ENCODE assay signal across 1 cellular context in the genomic region with DNA sequence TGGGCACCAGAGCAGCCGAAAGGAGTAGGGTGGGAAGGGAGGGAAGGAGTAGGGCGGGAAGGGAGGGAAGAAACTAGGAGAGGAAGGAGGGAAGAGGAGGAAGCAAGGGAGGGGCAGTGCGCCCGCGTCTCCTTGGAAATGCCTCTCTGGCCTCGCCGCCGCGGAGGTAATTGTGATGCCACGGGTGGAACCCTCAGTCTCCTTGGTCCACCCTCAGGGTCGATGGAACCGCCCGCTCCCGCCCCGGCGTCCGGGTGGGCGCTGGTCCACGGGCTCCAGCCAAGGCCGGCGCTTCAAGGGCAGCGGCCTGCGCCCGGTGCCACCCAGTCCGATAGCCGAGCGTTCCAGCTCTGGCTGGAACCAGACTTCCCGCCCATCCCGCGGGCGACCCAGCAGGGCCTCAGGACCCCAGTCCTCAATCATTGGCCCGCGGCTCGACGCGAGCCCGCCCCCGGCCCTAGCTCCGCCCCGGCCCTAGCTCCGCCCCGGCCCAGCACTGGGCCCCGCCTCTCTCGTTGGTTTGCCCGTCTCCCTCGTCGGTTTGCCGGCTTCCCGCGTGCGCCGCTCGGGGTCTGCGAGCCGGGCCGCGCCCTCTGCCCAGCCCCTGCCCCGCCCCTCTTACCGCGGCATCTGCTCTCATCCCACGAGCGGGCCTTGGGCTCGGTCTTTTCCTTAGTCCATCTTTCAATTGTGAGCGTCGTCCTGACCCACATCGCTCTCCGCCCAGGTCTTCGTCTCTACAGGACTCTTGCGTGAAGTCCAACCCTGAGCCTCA.
TF ChIP-seq lines count a peak whose summit lies in the region.

No MANE protein-coding gene starts in this region.

TF ChIP-seq in HepG2, 621 proteins besides CTCF, POLR2A, EP300 and RAD21 (continued from another document and continues in another):
- peak; percentile 56; the same call in 1 of the 2 replicates for TF ChIP-seq SALL1 (CRISPR knock-in tag; IDR thresholded peaks at IDR 0.05)
- TF ChIP-seq ZNF225 (CRISPR knock-in tag; IDR thresholded peaks at IDR 0.05), result no peak
- TF ChIP-seq, protein P1, sequence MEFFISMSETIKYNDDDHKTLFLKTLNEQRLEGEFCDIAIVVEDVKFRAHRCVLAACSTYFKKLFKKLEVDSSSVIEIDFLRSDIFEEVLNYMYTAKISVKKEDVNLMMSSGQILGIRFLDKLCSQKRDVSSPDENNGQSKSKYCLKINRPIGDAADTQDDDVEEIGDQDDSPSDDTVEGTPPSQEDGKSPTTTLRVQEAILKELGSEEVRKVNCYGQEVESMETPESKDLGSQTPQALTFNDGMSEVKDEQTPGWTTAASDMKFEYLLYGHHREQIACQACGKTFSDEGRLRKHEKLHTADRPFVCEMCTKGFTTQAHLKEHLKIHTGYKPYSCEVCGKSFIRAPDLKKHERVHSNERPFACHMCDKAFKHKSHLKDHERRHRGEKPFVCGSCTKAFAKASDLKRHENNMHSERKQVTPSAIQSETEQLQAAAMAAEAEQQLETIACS (CRISPR knock-in tag; IDR thresholded peaks at IDR 0.05), result peak; percentile 33; the same call in 1 of the 2 replicates
- TF ChIP-seq ETV5 (CRISPR knock-in tag; IDR thresholded peaks at IDR 0.05; ENCODE audit: borderline replicate concordance), result peak; percentile 20; the same call in 1 of the 2 replicates
- 0 out of 2 replicates have a peak, but pooled peaks have one; percentile 31 for TF ChIP-seq ZNF367 (CRISPR knock-in tag; IDR thresholded peaks at IDR 0.05; ENCODE audit: borderline replicate concordance)
- peak; percentile 63; the same call in 1 of the 2 replicates for TF ChIP-seq ZNF501 (CRISPR knock-in tag; IDR thresholded peaks at IDR 0.05)
- TF ChIP-seq ZNF747 (CRISPR knock-in tag; IDR thresholded peaks at IDR 0.05; ENCODE audit: borderline replicate concordance), result 0 out of 2 replicates have a peak, but pooled peaks have one; percentile 7
- peak; percentile 38; the same call in 1 of the 2 replicates for TF ChIP-seq FOXO1 (CRISPR knock-in tag; IDR thresholded peaks at IDR 0.05)
- no peak for TF ChIP-seq NR2F6 (IDR thresholded peaks at IDR 0.05)
- TF ChIP-seq NR2F6 (CRISPR knock-in tag; IDR thresholded peaks at IDR 0.05), result 0 out of 2 replicates have a peak, but pooled peaks have one; percentile 22
- TF ChIP-seq SP2 (CRISPR knock-in tag; IDR thresholded peaks at IDR 0.05), result peak; percentile 77
- TF ChIP-seq, protein P2, sequence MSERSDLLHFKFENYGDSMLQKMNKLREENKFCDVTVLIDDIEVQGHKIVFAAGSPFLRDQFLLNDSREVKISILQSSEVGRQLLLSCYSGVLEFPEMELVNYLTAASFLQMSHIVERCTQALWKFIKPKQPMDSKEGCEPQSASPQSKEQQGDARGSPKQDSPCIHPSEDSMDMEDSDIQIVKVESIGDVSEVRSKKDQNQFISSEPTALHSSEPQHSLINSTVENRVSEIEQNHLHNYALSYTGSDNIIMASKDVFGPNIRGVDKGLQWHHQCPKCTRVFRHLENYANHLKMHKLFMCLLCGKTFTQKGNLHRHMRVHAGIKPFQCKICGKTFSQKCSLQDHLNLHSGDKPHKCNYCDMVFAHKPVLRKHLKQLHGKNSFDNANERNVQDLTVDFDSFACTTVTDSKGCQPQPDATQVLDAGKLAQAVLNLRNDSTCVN (CRISPR knock-in tag; IDR thresholded peaks at IDR 0.05; ENCODE audit: borderline replicate concordance), result 0 out of 2 replicates have a peak, but pooled peaks have one; percentile 50
- no peak for TF ChIP-seq SMC3 (IDR thresholded peaks at IDR 0.05; ENCODE audit: low read length)
- no peak for TF ChIP-seq RORA (CRISPR knock-in tag; IDR thresholded peaks at IDR 0.05)
- TF ChIP-seq, protein P3, sequence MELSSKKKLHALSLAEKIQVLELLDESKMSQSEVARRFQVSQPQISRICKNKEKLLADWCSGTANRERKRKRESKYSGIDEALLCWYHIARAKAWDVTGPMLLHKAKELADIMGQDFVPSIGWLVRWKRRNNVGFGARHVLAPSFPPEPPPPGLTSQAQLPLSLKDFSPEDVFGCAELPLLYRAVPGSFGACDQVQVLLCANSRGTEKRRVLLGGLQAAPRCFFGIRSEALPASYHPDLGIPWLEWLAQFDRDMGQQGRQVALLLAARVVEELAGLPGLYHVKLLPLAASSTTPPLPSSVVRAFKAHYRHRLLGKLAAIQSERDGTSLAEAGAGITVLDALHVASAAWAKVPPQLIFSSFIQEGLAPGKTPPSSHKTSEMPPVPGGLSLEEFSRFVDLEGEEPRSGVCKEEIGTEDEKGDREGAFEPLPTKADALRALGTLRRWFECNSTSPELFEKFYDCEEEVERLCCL (CRISPR knock-in tag; IDR thresholded peaks at IDR 0.05; ENCODE audit: borderline replicate concordance), result no peak
- TF ChIP-seq, protein P4, sequence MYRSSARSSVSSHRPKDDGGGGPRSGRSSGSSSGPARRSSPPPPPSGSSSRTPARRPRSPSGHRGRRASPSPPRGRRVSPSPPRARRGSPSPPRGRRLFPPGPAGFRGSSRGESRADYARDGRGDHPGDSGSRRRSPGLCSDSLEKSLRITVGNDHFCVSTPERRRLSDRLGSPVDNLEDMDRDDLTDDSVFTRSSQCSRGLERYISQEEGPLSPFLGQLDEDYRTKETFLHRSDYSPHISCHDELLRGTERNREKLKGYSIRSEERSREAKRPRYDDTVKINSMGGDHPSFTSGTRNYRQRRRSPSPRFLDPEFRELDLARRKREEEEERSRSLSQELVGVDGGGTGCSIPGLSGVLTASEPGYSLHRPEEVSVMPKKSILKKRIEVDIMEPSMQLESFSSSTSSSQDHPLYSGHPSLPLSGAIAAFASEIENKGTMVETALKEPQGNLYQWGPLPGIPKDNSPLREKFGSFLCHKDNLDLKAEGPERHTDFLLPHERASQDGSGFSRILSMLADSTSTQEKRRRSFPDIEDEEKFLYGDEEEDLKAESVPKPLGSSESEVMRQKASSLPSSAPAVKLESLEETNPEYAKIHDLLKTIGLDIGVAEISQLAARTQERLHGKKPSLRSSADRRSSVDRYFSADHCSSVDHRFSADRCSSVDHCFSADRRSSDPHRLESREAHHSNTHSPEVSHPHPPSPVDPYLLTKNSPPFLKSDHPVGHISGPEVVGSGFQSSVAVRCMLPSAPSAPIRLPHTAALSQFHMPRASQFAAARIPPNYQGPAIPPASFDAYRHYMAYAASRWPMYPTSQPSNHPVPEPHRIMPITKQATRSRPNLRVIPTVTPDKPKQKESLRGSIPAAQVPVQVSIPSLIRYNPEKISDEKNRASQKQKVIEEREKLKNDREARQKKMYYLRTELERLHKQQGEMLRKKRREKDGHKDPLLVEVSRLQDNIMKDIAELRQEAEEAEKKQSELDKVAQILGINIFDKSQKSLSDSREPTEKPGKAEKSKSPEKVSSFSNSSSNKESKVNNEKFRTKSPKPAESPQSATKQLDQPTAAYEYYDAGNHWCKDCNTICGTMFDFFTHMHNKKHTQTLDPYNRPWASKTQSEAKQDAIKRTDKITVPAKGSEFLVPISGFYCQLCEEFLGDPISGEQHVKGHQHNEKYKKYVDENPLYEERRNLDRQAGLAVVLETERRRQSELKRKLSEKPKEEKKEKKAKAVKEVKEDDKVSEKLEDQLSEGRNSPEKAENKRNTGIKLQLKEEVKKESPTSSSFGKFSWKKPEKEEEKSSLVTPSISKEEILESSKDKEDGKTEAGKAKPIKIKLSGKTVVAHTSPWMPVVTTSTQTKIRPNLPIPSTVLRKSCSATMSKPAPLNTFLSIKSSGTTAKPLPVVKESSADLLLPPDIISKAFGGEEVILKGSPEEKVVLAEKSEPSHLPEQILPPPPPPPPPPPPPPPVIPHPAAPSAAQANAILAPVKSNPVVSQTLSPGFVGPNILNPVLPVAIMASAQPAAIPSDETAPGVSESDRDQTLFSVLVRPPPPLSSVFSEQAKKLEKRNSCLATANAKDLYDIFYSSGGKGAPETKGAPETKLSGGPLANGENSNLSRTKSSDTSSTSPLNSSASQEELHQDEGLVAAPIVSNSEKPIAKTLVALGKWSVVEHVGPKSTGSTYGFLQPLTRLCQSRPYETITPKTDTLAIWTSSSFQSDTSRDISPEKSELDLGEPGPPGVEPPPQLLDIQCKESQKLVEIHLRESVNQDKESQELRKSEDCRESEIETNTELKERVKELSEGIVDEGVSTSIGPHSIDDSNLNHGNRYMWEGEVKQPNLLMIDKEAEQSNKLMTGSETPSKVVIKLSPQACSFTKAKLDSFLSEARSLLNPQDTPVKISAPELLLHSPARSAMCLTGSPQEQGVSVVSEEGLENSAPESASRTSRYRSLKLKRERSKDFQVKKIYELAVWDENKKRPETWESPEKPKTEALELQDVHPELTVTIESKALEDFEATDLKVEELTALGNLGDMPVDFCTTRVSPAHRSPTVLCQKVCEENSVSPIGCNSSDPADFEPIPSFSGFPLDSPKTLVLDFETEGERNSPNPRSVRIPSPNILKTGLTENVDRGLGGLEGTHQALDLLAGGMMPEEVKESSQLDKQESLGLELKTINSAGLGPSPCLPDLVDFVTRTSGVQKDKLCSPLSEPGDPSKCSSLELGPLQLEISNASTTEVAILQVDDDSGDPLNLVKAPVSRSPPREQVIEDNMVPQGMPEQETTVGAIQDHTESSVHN (CRISPR knock-in tag; IDR thresholded peaks at IDR 0.05), result 0 out of 2 replicates have a peak, but pooled peaks have one; percentile 9
- TF ChIP-seq, protein P5, sequence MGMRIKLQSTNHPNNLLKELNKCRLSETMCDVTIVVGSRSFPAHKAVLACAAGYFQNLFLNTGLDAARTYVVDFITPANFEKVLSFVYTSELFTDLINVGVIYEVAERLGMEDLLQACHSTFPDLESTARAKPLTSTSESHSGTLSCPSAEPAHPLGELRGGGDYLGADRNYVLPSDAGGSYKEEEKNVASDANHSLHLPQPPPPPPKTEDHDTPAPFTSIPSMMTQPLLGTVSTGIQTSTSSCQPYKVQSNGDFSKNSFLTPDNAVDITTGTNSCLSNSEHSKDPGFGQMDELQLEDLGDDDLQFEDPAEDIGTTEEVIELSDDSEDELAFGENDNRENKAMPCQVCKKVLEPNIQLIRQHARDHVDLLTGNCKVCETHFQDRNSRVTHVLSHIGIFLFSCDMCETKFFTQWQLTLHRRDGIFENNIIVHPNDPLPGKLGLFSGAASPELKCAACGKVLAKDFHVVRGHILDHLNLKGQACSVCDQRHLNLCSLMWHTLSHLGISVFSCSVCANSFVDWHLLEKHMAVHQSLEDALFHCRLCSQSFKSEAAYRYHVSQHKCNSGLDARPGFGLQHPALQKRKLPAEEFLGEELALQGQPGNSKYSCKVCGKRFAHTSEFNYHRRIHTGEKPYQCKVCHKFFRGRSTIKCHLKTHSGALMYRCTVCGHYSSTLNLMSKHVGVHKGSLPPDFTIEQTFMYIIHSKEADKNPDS (CRISPR knock-in tag; IDR thresholded peaks at IDR 0.05), result no peak
- TF ChIP-seq ZNF550 (CRISPR knock-in tag; IDR thresholded peaks at IDR 0.05; ENCODE audit: borderline replicate concordance), result 0 out of 2 replicates have a peak, but pooled peaks have one; percentile 40
- TF ChIP-seq, protein P6, sequence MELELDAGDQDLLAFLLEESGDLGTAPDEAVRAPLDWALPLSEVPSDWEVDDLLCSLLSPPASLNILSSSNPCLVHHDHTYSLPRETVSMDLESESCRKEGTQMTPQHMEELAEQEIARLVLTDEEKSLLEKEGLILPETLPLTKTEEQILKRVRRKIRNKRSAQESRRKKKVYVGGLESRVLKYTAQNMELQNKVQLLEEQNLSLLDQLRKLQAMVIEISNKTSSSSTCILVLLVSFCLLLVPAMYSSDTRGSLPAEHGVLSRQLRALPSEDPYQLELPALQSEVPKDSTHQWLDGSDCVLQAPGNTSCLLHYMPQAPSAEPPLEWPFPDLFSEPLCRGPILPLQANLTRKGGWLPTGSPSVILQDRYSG (CRISPR knock-in tag; IDR thresholded peaks at IDR 0.05), result no peak
- TF ChIP-seq, protein P7, sequence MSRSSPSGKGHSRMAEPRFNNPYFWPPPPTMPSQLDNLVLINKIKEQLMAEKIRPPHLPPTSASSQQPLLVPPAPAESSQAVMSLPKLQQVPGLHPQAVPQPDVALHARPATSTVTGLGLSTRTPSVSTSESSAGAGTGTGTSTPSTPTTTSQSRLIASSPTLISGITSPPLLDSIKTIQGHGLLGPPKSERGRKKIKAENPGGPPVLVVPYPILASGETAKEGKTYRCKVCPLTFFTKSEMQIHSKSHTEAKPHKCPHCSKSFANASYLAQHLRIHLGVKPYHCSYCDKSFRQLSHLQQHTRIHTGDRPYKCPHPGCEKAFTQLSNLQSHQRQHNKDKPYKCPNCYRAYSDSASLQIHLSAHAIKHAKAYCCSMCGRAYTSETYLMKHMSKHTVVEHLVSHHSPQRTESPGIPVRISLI (CRISPR knock-in tag; IDR thresholded peaks at IDR 0.05; ENCODE audit: borderline replicate concordance), result peak; percentile 40; the same call in 1 of the 2 replicates
- 0 out of 2 replicates have a peak, but pooled peaks have one; percentile 21 for TF ChIP-seq ZNF761 (CRISPR knock-in tag; conservative IDR thresholded peaks at IDR 0.05)
- TF ChIP-seq, protein P8, sequence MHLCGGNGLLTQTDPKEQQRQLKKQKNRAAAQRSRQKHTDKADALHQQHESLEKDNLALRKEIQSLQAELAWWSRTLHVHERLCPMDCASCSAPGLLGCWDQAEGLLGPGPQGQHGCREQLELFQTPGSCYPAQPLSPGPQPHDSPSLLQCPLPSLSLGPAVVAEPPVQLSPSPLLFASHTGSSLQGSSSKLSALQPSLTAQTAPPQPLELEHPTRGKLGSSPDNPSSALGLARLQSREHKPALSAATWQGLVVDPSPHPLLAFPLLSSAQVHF (CRISPR knock-in tag; IDR thresholded peaks at IDR 0.05), result no peak
- TF ChIP-seq ZNF235 (CRISPR knock-in tag; IDR thresholded peaks at IDR 0.05; ENCODE audit: borderline replicate concordance), result 0 out of 2 replicates have a peak, but pooled peaks have one; percentile 51
- TF ChIP-seq SATB2 (CRISPR knock-in tag; IDR thresholded peaks at IDR 0.05), result peak; percentile 54; the same call in 1 of the 2 replicates
- no peak for TF ChIP-seq SCMH1 (CRISPR knock-in tag; IDR thresholded peaks at IDR 0.05; ENCODE audit: borderline replicate concordance)
- no peak; the same call in 1 of the 2 replicates for TF ChIP-seq KLF15 (CRISPR knock-in tag; IDR thresholded peaks at IDR 0.05; ENCODE audit: borderline replicate concordance)
- TF ChIP-seq TMF1 (CRISPR knock-in tag; IDR thresholded peaks at IDR 0.05; ENCODE audit: low read depth), result peak; percentile 72
- TF ChIP-seq, protein P9, sequence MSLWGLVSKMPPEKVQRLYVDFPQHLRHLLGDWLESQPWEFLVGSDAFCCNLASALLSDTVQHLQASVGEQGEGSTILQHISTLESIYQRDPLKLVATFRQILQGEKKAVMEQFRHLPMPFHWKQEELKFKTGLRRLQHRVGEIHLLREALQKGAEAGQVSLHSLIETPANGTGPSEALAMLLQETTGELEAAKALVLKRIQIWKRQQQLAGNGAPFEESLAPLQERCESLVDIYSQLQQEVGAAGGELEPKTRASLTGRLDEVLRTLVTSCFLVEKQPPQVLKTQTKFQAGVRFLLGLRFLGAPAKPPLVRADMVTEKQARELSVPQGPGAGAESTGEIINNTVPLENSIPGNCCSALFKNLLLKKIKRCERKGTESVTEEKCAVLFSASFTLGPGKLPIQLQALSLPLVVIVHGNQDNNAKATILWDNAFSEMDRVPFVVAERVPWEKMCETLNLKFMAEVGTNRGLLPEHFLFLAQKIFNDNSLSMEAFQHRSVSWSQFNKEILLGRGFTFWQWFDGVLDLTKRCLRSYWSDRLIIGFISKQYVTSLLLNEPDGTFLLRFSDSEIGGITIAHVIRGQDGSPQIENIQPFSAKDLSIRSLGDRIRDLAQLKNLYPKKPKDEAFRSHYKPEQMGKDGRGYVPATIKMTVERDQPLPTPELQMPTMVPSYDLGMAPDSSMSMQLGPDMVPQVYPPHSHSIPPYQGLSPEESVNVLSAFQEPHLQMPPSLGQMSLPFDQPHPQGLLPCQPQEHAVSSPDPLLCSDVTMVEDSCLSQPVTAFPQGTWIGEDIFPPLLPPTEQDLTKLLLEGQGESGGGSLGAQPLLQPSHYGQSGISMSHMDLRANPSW (CRISPR knock-in tag; IDR thresholded peaks at IDR 0.05; ENCODE audit: borderline replicate concordance), result no peak
- 0 out of 2 replicates have a peak, but pooled peaks have one; percentile 30 for TF ChIP-seq HMG20B (CRISPR knock-in tag; conservative IDR thresholded peaks at IDR 0.05)
- 0 out of 2 replicates have a peak, but pooled peaks have one; percentile 40 for TF ChIP-seq ZNF331 (CRISPR knock-in tag; IDR thresholded peaks at IDR 0.05)
